Comparison of ENCODE assay signal across 2 cellular contexts in the genomic region with DNA sequence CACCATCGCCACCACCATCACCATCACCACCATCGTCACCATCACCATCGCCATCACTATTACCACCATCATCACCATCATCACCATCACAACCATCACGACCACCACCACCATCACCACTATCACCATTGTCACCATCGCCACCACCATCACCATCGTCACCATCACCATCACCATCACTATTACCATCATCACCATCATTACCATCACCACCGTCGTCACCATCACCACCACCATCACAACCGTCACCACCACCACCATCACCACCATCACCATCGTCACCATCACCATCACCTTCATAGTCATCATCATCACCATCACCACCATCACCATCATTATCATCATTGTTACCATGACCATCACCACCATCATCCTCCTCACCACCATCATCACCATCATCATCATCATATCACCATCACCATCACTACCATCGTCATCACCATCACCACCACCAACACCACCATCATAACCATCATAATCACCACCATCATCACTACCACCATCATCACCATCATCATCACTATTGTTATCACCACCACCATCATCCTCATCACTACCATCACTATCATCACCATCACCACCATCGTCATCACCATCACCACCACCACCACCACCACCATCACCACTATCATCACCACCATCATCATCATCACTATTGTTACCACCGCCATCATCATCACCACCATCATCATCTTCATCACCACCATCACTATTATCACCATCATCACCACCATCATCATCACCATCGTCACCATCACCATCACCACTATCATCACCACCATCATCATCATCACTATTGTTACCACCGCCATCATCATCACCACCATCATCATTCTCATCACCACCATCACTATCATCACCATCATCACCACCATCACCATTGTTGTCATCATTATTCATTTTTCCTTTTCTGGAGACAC.
A peak's percentile ranks its signal among the peaks of the same experiment; 100 is the strongest.
TF ChIP-seq lines count a peak whose summit lies in the region.

No MANE protein-coding gene starts in this region.

TF ChIP-seq in A549, 52 proteins besides CTCF, POLR2A, EP300 and RAD21:
- no peak for TF ChIP-seq GATA3 (IDR thresholded peaks at IDR 0.05; ENCODE audit: borderline replicate concordance)
- TF ChIP-seq EHMT2 (IDR thresholded peaks at IDR 0.05; ENCODE audit: low read depth): peak; percentile 20
- peak; percentile 57; the same call in 1 of the 2 replicates for TF ChIP-seq FOSB (CRISPR knock-in tag; IDR thresholded peaks at IDR 0.05)
- 0 out of 2 replicates have a peak, but pooled peaks have one; percentile 35 for TF ChIP-seq CHD4 (IDR thresholded peaks at IDR 0.05; ENCODE audit: borderline replicate concordance)
- TF ChIP-seq, protein P1, sequence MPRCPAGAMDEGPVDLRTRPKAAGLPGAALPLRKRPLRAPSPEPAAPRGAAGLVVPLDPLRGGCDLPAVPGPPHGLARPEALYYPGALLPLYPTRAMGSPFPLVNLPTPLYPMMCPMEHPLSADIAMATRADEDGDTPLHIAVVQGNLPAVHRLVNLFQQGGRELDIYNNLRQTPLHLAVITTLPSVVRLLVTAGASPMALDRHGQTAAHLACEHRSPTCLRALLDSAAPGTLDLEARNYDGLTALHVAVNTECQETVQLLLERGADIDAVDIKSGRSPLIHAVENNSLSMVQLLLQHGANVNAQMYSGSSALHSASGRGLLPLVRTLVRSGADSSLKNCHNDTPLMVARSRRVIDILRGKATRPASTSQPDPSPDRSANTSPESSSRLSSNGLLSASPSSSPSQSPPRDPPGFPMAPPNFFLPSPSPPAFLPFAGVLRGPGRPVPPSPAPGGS (IDR thresholded peaks at IDR 0.05): no peak
- TF ChIP-seq ZFP36 (IDR thresholded peaks at IDR 0.05; ENCODE audit: borderline replicate concordance, partially characterized antibody): no peak

TF ChIP-seq in IMR-90, 13 proteins besides CTCF, POLR2A, EP300 and RAD21:
- TF ChIP-seq MAZ (IDR thresholded peaks at IDR 0.05; ENCODE audit: borderline replicate concordance, low read depth, low read length) (no peak), BHLHE40 (IDR thresholded peaks at IDR 0.05; ENCODE audit: low read depth, low read length) (no peak), MXI1 (IDR thresholded peaks at IDR 0.05; ENCODE audit: borderline replicate concordance, low read depth, low read length) (no peak), CHD1 (IDR thresholded peaks at IDR 0.05; ENCODE audit: low read depth, low read length) (no peak), MAFK (IDR thresholded peaks at IDR 0.05; ENCODE audit: low read depth, low read length) (no peak), CEBPB (IDR thresholded peaks at IDR 0.05; ENCODE audit: low read depth, low read length) (no peak), NFE2L2 (IDR thresholded peaks at IDR 0.05; ENCODE audit: low read depth, low read length) (no peak), SMC3 (IDR thresholded peaks at IDR 0.05; ENCODE audit: low read depth, low read length) (no peak), RCOR1 (IDR thresholded peaks at IDR 0.05; ENCODE audit: insufficient replicate concordance, low read length) (no peak), FOS (IDR thresholded peaks at IDR 0.05; ENCODE audit: low read depth, low read length) (no peak), RFX5 (IDR thresholded peaks at IDR 0.05; ENCODE audit: low read depth, low read length) (no peak)
- TF ChIP-seq, protein P2, sequence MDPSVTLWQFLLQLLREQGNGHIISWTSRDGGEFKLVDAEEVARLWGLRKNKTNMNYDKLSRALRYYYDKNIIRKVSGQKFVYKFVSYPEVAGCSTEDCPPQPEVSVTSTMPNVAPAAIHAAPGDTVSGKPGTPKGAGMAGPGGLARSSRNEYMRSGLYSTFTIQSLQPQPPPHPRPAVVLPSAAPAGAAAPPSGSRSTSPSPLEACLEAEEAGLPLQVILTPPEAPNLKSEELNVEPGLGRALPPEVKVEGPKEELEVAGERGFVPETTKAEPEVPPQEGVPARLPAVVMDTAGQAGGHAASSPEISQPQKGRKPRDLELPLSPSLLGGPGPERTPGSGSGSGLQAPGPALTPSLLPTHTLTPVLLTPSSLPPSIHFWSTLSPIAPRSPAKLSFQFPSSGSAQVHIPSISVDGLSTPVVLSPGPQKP (IDR thresholded peaks at IDR 0.05; ENCODE audit: borderline replicate concordance, low read depth, low read length): no peak
- TF ChIP-seq, protein P3, sequence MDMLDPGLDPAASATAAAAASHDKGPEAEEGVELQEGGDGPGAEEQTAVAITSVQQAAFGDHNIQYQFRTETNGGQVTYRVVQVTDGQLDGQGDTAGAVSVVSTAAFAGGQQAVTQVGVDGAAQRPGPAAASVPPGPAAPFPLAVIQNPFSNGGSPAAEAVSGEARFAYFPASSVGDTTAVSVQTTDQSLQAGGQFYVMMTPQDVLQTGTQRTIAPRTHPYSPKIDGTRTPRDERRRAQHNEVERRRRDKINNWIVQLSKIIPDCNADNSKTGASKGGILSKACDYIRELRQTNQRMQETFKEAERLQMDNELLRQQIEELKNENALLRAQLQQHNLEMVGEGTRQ (IDR thresholded peaks at IDR 0.05; ENCODE audit: low read depth, low read length): no peak
TF ChIP-seq in IMR-90: peak in this region for 0.
